9 cellular contexts compared by ENCODE assay signal in the genomic region with DNA sequence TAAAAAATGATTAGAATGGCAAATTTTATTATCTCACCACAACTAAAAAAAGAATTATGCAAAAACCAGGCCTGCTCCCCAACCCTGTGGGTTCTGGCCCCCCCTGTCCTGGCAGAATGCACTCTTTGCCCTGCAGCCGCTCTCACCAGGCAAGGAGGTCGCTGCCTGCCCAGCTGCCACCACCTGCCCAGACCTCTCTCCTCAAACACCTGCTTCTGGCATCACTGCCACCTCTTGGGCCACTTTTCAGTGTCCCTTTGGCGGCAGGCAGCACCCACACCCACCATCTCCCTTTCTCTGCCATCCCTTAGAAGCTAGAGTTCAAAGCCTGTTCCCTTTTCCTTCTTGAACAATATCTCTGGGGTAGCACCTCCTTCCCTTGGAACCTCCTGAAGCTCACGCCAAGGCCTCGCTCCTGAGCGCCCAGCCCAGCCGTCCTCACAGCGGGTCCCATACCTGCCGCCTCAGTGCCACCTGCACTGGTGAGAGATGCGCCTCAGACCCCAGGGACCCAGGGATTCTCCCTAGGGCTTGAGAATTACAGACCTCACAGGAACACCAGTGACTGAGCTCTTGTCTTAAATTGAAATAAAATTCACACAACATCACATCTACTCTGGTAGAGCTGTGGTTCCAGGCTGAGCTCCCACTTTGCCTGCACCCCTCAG. TPM values are rescaled to one million over a fixed set of nuclear protein-coding genes. Genes with fewer than 3 reads are reported as not detected.
DNase-seq lines count a peak whose midpoint lies in the region; ATAC-seq, FAIRE-seq and TF ChIP-seq lines count a peak whose summit lies in the region.
"Had no signal": no experiment of that assay in that cellular context is flagged by ENCODE, and none has a peak within 500 bp of the region (broad histone marks: within the 10 kb centered on the region; RNA-seq: fewer than 3 reads in every experiment).

No MANE protein-coding gene starts in this region.

- BruUV-seq in K562 (replicated peaks; lab: Mats Ljungman, UMichigan) = no TSS peak

- H3K27ac Mint-ChIP-seq in T-helper 1 cell treated with Interleukin-12 subunit alpha and Interleukin-12 subunit beta and Interleukin-4 antibody, amounts not matched to agents 30 μg/mL and 1 μg/mL, for 36 hours = peak overlapping the region; percentile 80
- peak overlapping the region; percentile 79 for H3K27ac Mint-ChIP-seq in osteocyte (ENCODE audit: unreplicated experiment)

- H3K9ac ChIP-seq in K562 (ENCODE audit: insufficient read depth in 1 of 2, low read depth in 2 of 2, low read length in 2 of 2) = no peak overlapping the region

- no peaks in the 10 kb centered on the region for H3K9me3 Mint-ChIP-seq in T-helper 1 cell treated with Interleukin-12 subunit alpha and Interleukin-12 subunit beta and Interleukin-4 antibody, amounts not matched to agents 30 μg/mL and 1 μg/mL, for 36 hours
- H3K9me3 Mint-ChIP-seq in osteocyte (ENCODE audit: unreplicated experiment) = no peaks in the 10 kb centered on the region

- no peak for TF ChIP-seq CTCF in HL-60 (IDR thresholded peaks at IDR 0.05; ENCODE audit: insufficient read depth, low read length)
- no peak for TF ChIP-seq CTCF in K562 (IDR thresholded peaks at IDR 0.05 in 2 of 3, conservative IDR thresholded peaks at IDR 0.05 in 1 of 3; ENCODE audit: insufficient read depth in 2 of 3, low read depth in 1 of 3, low read length in 3 of 3)
- TF ChIP-seq CTCF in osteocyte (IDR thresholded peaks at IDR 0.05) = no peak

- TF ChIP-seq POLR2A in K562 (conservative IDR thresholded peaks at IDR 0.05) = no peak

- POLR2A ChIA-PET in K562 (lab: Yijun Ruan, JAX) = interaction anchor here (0.6 to 1.3 kb wide), 5 partner anchors 9 to 200 kb away, joined by 3 to 6 read pairs (median 3); no protein-coding TSS in a partner anchor

- no peaks in the 10 kb centered on the region for H3K27me3 Mint-ChIP-seq in T-helper 1 cell treated with Interleukin-12 subunit alpha and Interleukin-12 subunit beta and Interleukin-4 antibody, amounts not matched to agents 30 μg/mL and 1 μg/mL, for 36 hours (ENCODE audit: low read depth)
- H3K27me3 Mint-ChIP-seq in osteocyte (ENCODE audit: unreplicated experiment) = no peaks in the 10 kb centered on the region

- no peak for FAIRE-seq in K562 (lab: Jason Lieb, UNC)

- no peak for TF ChIP-seq EP300 in K562 (IDR thresholded peaks at IDR 0.05; ENCODE audit: low read length)

- ATAC-seq in K562 (no peak), GM21390 (IDR thresholded peaks at IDR 0.05; ENCODE audit: unreplicated experiment) (no peak)
- ATAC-seq: gastrocnemius medialis had no signal

- TF ChIP-seq RAD21 in K562 (CRISPR knock-in tag; conservative IDR thresholded peaks at IDR 0.05 in 1 of 2, IDR thresholded peaks at IDR 0.05 in 1 of 2) = no peak

- H3K79me2 ChIP-seq in K562 (ENCODE audit: control insufficient read depth, insufficient read depth, low read length) = no peaks in the 10 kb centered on the region

- H3K4me1 Mint-ChIP-seq in T-helper 1 cell treated with Interleukin-12 subunit alpha and Interleukin-12 subunit beta and Interleukin-4 antibody, amounts not matched to agents 30 μg/mL and 1 μg/mL, for 36 hours (ENCODE audit: low read depth) = peaks cover 18% of the 10 kb centered on the region
- peaks cover 9% of the 10 kb centered on the region for H3K4me1 Mint-ChIP-seq in osteocyte (ENCODE audit: unreplicated experiment)

- CTCF ChIA-PET in K562 (lab: Yijun Ruan, JAX; ENCODE audit: low intra/inter-chr PET ratio) = no interaction called here

- WGBS in K562 (ENCODE audit: insufficient coverage, low coverage, missing lambda C conversion rate) = 91% methylated on average over 9 of the region's 10 CpGs

- H3K4me2 ChIP-seq in K562 (ENCODE audit: insufficient read depth, low read length) = no peak overlapping the region

- H3K27ac ChIP-seq in HL-60 (replicated peaks) (peak overlapping the region; percentile 59; the same call in 1 of the 2 replicates), K562 (ENCODE audit: extremely low read depth, low read depth, low read length) (no peak overlapping the region)

- no peak overlapping the region for H3K4me3 ChIP-seq in HL-60 (replicated peaks; ENCODE audit: insufficient read depth, low read length)
- no peak overlapping the region for H3K4me3 ChIP-seq in K562
- H3K4me3 ChIP-seq: gastrocnemius medialis had no signal

- in situ Hi-C loops in K562 (cut with MboI) (no loop called here), ACHN (cut with HindIII; ENCODE audit: low pct_ligation_motif_present, low pct_unique_long_range_greater_than_20kb, low sequenced_read_pairs) (no loop called here)

- peaks cover 32% of the 10 kb centered on the region for H3K36me3 Mint-ChIP-seq in T-helper 1 cell treated with Interleukin-12 subunit alpha and Interleukin-12 subunit beta and Interleukin-4 antibody, amounts not matched to agents 30 μg/mL and 1 μg/mL, for 36 hours (ENCODE audit: low read depth)
- peaks cover 41% of the 10 kb centered on the region for H3K36me3 Mint-ChIP-seq in osteocyte (ENCODE audit: unreplicated experiment)

- DNase-seq in T-helper 1 cell (no peak), HL-60 (ENCODE audit: low read depth in 1 of 2, low spot score in 1 of 2) (no peak), K562 (ENCODE audit: extremely low read depth in 1 of 4, low spot score in 3 of 4) (no peak), osteocyte (ENCODE audit: extremely low spot score, unreplicated experiment) (no peak), ACHN (no peak)
- no peak for DNase-seq in stimulated activated CD4-positive, alpha-beta T cell treated with anti-CD3 and anti-CD28 coated beads, Interleukin-1b, Interleukin-23, amount 100 ng/mL, for 48 hours

- H3K4me1 ChIP-seq in K562 (replicated peaks in 1 of 2; ENCODE audit: control insufficient read depth in 2 of 2, insufficient read depth in 2 of 2, low read length in 2 of 2) = no peaks in the 10 kb centered on the region; a peak in 2 of 5 replicates
- H3K4me1 ChIP-seq: gastrocnemius medialis had no signal

- intact Hi-C loops in K562 (cut with micrococcal nuclease) = no loop called here

- peaks cover 31% of the 10 kb centered on the region; the same call in 2 of the 3 replicates for H3K36me3 ChIP-seq in K562 (ENCODE audit: control insufficient read depth, insufficient read depth, low read length)

- H3K27me3 ChIP-seq in HL-60 (ENCODE audit: insufficient read depth, poor library complexity, severe bottlenecking) (no peaks in the 10 kb centered on the region), K562 (ENCODE audit: control insufficient read depth in 2 of 2, insufficient read depth in 2 of 2, low read length in 2 of 2) (no peaks in the 10 kb centered on the region)
- H3K27me3 ChIP-seq: gastrocnemius medialis had no signal

- H4K20me1 ChIP-seq in K562 (replicated peaks; ENCODE audit: control insufficient read depth, insufficient read depth, low read length) = no peaks in the 10 kb centered on the region

- H3K9me1 ChIP-seq in K562 (ENCODE audit: control insufficient read depth, insufficient read depth, low read length) = no peaks in the 10 kb centered on the region

- no peak overlapping the region for H2AFZ ChIP-seq in K562 (ENCODE audit: low read depth, low read length)

- no peak overlapping the region for H3K4me3 Mint-ChIP-seq in T-helper 1 cell treated with Interleukin-12 subunit alpha and Interleukin-12 subunit beta and Interleukin-4 antibody, amounts not matched to agents 30 μg/mL and 1 μg/mL, for 36 hours
- no peak overlapping the region for H3K4me3 Mint-ChIP-seq in osteocyte (ENCODE audit: unreplicated experiment)

- H3K9me3 ChIP-seq in K562 (replicated peaks; ENCODE audit: control insufficient read depth, insufficient read depth, low read depth, low read length) = no peaks in the 10 kb centered on the region
- H3K9me3 ChIP-seq: gastrocnemius medialis had no signal

TF ChIP-seq in K562, 482 proteins besides CTCF, POLR2A, EP300 and RAD21:
- TF ChIP-seq, protein P1, sequence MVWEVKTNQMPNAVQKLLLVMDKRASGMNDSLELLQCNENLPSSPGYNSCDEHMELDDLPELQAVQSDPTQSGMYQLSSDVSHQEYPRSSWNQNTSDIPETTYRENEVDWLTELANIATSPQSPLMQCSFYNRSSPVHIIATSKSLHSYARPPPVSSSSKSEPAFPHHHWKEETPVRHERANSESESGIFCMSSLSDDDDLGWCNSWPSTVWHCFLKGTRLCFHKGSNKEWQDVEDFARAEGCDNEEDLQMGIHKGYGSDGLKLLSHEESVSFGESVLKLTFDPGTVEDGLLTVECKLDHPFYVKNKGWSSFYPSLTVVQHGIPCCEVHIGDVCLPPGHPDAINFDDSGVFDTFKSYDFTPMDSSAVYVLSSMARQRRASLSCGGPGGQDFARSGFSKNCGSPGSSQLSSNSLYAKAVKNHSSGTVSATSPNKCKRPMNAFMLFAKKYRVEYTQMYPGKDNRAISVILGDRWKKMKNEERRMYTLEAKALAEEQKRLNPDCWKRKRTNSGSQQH (CRISPR knock-in tag; IDR thresholded peaks at IDR 0.05) = no peak
- TF ChIP-seq POLR2G (IDR thresholded peaks at IDR 0.05; ENCODE audit: low read depth, low read length) (0 out of 2 replicates have a peak, but pooled peaks have one; percentile 30), FOXK2 (conservative IDR thresholded peaks at IDR 0.05 in 1 of 2, IDR thresholded peaks at IDR 0.05 in 1 of 2; ENCODE audit: low read depth in 2 of 2) (no peak)

RNA-seq across cellular contexts. Expression of a gene that starts 44.6 kb away (rescaled TPM):
- total RNA-seq in K562 (2011; cell fraction: chromatin; rRNA removed; ENCODE audit: low replicate concordance) = 101 and 295 TPM in 2 replicates
- 237 and 267 TPM in 2 replicates for total RNA-seq in K562 (2011; cell fraction: nucleolus; rRNA removed)
- 125 and 151 TPM in 2 replicates for total RNA-seq in K562 (2011; cell fraction: nucleoplasm; rRNA removed)
- total RNA-seq in K562 (2014; rRNA removed) = 32.9 and 52.2 TPM in 2 replicates
- total RNA-seq in K562 (2014; rRNA removed; fragmentation: Illumina TruSeq; extraction: Trizol) = 6.8 and 10.0 TPM in 2 replicates
- total RNA-seq in K562 (2015; rRNA removed; fragmentation: Illumina TruSeq; extraction: Trizol) = 20.5 and 24.1 TPM in 2 replicates
- 48.1 and 50.7 TPM in 2 replicates for total RNA-seq in K562 (2021)
- 35.3 and 61.3 TPM in 2 replicates for polyA plus RNA-seq in K562 (2011; rRNA removed)
- 39.4 and 58.7 TPM in 2 replicates for polyA plus RNA-seq in K562 (2011; cell fraction: cytosol; rRNA removed)
- polyA plus RNA-seq in K562 (2011; cell fraction: nucleus; rRNA removed) = 468 and 514 TPM in 2 replicates
- polyA plus RNA-seq in K562 (2012) = 33.7 and 58.5 TPM in 2 replicates
- polyA plus RNA-seq in K562 (2014; fragmentation: Illumina TruSeq; extraction: Trizol) = 18.0 and 34.2 TPM in 2 replicates
- 1 to 10 TPM; 1.5 to 2.1 TPM for polyA plus RNA-seq in K562 (2014; fragmentation: Nextera tagmentation; extraction: Ambion mirVana)
- 55.4 and 56.2 TPM in 2 replicates for polyA plus RNA-seq in K562 (2014; rRNA removed)
- polyA minus RNA-seq in K562 (2011; rRNA and poly(A)+ RNA removed) = 10.6 and 13.6 TPM in 2 replicates
- polyA minus RNA-seq in K562 (2011; cell fraction: cytosol; rRNA and poly(A)+ RNA removed) = 14.8 and 19.9 TPM in 2 replicates
- 48.9 and 74.2 TPM in 2 replicates for polyA minus RNA-seq in K562 (2011; cell fraction: nucleus; rRNA and poly(A)+ RNA removed)
- total RNA-seq in osteocyte = 69.8 and 81.6 TPM in 2 replicates
